ENCODE assay signal across 1 cellular context in the genomic region with DNA sequence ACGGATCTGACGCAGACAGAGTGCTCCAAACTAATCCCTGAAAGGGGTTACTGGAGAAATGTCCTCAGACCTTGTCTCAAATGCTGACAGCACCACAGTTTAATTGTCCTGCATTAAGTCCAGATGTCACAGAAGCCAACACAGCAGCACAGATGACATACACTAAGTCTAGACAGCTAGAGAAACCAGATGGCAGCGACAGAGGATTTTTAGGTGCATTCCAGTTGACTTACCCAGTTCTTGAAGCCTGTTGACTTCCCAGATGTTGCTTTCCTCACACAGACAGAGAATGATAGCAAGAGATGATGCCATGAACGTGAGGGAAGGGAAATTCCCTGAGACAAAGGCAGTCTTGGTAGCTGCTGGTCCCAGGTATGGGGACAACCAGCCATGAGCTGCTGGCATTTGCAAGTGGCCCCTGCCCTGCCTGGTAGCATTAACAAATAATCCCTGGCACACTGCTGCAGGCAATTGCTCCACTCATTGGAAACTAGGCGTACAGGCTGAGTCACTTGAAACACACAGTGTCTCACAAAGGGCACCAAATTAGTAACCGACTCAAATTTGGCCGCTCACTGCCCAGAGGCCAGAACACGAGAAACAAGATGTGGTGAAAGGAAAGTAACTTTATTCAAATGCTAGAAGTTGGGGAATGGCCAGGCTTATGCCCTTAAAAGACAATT.
TF ChIP-seq lines count a peak whose summit lies in the region.

No MANE protein-coding gene starts in this region.

TF ChIP-seq in GM12878, 131 proteins besides CTCF, POLR2A, EP300 and RAD21:
- TF ChIP-seq TCF12 (IDR thresholded peaks at IDR 0.05; ENCODE audit: low read depth, low read length) (no peak), SPI1 (IDR thresholded peaks at IDR 0.05; ENCODE audit: borderline replicate concordance, insufficient read depth, low read depth, low read length) (no peak), POLR2AphosphoS2 (IDR thresholded peaks at IDR 0.05; ENCODE audit: low read depth, low read length) (no peak), TAF1 (IDR thresholded peaks at IDR 0.05; ENCODE audit: borderline replicate concordance, low read depth, low read length) (no peak), IKZF1 (conservative IDR thresholded peaks at IDR 0.05) (no peak), BHLHE40 (IDR thresholded peaks at IDR 0.05; ENCODE audit: borderline replicate concordance in 1 of 2, low read depth in 2 of 2, low read length in 1 of 2) (no peak), RFX5 (IDR thresholded peaks at IDR 0.05; ENCODE audit: low read depth, low read length) (no peak), RBBP5 (conservative IDR thresholded peaks at IDR 0.05) (no peak), JUND (IDR thresholded peaks at IDR 0.05; ENCODE audit: low read depth, low read length) (no peak), PAX5 (IDR thresholded peaks at IDR 0.05; ENCODE audit: borderline replicate concordance, low read depth, low read length) (no peak), SP1 (IDR thresholded peaks at IDR 0.05; ENCODE audit: low read depth, low read length) (no peak)
- TF ChIP-seq, protein P1, sequence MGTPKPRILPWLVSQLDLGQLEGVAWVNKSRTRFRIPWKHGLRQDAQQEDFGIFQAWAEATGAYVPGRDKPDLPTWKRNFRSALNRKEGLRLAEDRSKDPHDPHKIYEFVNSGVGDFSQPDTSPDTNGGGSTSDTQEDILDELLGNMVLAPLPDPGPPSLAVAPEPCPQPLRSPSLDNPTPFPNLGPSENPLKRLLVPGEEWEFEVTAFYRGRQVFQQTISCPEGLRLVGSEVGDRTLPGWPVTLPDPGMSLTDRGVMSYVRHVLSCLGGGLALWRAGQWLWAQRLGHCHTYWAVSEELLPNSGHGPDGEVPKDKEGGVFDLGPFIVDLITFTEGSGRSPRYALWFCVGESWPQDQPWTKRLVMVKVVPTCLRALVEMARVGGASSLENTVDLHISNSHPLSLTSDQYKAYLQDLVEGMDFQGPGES (IDR thresholded peaks at IDR 0.05): no peak
- TF ChIP-seq, protein P2, sequence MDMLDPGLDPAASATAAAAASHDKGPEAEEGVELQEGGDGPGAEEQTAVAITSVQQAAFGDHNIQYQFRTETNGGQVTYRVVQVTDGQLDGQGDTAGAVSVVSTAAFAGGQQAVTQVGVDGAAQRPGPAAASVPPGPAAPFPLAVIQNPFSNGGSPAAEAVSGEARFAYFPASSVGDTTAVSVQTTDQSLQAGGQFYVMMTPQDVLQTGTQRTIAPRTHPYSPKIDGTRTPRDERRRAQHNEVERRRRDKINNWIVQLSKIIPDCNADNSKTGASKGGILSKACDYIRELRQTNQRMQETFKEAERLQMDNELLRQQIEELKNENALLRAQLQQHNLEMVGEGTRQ (IDR thresholded peaks at IDR 0.05; ENCODE audit: borderline replicate concordance, low read depth, low read length): no peak
- TF ChIP-seq, protein P3, sequence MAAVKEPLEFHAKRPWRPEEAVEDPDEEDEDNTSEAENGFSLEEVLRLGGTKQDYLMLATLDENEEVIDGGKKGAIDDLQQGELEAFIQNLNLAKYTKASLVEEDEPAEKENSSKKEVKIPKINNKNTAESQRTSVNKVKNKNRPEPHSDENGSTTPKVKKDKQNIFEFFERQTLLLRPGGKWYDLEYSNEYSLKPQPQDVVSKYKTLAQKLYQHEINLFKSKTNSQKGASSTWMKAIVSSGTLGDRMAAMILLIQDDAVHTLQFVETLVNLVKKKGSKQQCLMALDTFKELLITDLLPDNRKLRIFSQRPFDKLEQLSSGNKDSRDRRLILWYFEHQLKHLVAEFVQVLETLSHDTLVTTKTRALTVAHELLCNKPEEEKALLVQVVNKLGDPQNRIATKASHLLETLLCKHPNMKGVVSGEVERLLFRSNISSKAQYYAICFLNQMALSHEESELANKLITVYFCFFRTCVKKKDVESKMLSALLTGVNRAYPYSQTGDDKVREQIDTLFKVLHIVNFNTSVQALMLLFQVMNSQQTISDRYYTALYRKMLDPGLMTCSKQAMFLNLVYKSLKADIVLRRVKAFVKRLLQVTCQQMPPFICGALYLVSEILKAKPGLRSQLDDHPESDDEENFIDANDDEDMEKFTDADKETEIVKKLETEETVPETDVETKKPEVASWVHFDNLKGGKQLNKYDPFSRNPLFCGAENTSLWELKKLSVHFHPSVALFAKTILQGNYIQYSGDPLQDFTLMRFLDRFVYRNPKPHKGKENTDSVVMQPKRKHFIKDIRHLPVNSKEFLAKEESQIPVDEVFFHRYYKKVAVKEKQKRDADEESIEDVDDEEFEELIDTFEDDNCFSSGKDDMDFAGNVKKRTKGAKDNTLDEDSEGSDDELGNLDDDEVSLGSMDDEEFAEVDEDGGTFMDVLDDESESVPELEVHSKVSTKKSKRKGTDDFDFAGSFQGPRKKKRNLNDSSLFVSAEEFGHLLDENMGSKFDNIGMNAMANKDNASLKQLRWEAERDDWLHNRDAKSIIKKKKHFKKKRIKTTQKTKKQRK (IDR thresholded peaks at IDR 0.05; ENCODE audit: low read depth, low read length): no peak
- TF ChIP-seq, protein P4, sequence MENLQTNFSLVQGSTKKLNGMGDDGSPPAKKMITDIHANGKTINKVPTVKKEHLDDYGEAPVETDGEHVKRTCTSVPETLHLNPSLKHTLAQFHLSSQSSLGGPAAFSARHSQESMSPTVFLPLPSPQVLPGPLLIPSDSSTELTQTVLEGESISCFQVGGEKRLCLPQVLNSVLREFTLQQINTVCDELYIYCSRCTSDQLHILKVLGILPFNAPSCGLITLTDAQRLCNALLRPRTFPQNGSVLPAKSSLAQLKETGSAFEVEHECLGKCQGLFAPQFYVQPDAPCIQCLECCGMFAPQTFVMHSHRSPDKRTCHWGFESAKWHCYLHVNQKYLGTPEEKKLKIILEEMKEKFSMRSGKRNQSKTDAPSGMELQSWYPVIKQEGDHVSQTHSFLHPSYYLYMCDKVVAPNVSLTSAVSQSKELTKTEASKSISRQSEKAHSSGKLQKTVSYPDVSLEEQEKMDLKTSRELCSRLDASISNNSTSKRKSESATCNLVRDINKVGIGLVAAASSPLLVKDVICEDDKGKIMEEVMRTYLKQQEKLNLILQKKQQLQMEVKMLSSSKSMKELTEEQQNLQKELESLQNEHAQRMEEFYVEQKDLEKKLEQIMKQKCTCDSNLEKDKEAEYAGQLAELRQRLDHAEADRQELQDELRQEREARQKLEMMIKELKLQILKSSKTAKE (IDR thresholded peaks at IDR 0.05; ENCODE audit: low read depth, poor library complexity, severe bottlenecking): no peak
